In genomic region chr2:180893752-180894151, GRCh38 we compare ENCODE assay signal across 35 cellular contexts.
A peak's percentile ranks its signal among the peaks of the same experiment; 100 is the strongest.
DNase-seq lines count a peak whose midpoint lies in the region; ATAC-seq, FAIRE-seq and TF ChIP-seq lines count a peak whose summit lies in the region.
"Had no signal": no experiment of that assay in that cellular context is flagged by ENCODE, and none has a peak within 500 bp of the region (broad histone marks: within the 10 kb centered on the region; RNA-seq: fewer than 3 reads in every experiment).

No MANE protein-coding gene starts in this region.

- no peak overlapping the region for H3K4me3 ChIP-seq in HepG2 (replicated peaks in 1 of 3; ENCODE audit: insufficient read depth in 1 of 3, low read depth in 2 of 3, low read length in 3 of 3)
- no peak overlapping the region for H3K4me3 ChIP-seq in right lobe of liver
- no peak overlapping the region for H3K4me3 ChIP-seq in IMR-90 (ENCODE audit: insufficient read depth, low read depth, low read length)
- no peak overlapping the region for H3K4me3 ChIP-seq in K562
- no peak overlapping the region for H3K4me3 ChIP-seq in left ventricle myocardium inferior
- H3K4me3 ChIP-seq in trophoblast cell (ENCODE audit: low read depth, low read length), result no peak overlapping the region
- H3K4me3 ChIP-seq: A549; BLaER1; BLaER1 treated with 17β-estradiol and CSF1 and Interleukin-3, amounts not matched to agents 10 nM and 100 nM had no signal

- H2BK5ac ChIP-seq in IMR-90 (ENCODE audit: low read depth, low read length, poor library complexity, severe bottlenecking) (no peak overlapping the region), trophoblast cell (ENCODE audit: low read depth, low read length, poor library complexity) (no peak overlapping the region)

- no peak overlapping the region for H4K5ac ChIP-seq in IMR-90 (ENCODE audit: low read depth, low read length)

- 11% methylated on average over 1 of the region's 1 CpG for WGBS in HepG2 (ENCODE audit: low lambda C conversion rate)
- 50% methylated on average over 1 of the region's 1 CpG for WGBS in right lobe of liver (ENCODE audit: insufficient coverage, low coverage, low lambda C conversion rate, missing lambda C conversion rate)
- no CpG with 5 or more reads among the region's 1 CpG for WGBS in IMR-90 (ENCODE audit: extremely low coverage in 2 of 2, insufficient read length in 1 of 2), 2 experiments
- WGBS in K562 (ENCODE audit: insufficient coverage, low coverage, missing lambda C conversion rate), result 9% methylated on average over 1 of the region's 1 CpG
- no CpG with 5 or more reads among the region's 1 CpG for WGBS in trophoblast cell (ENCODE audit: extremely low coverage, insufficient coverage, insufficient read length)

- H4K8ac ChIP-seq in IMR-90 (ENCODE audit: low read depth in 2 of 2, low read length in 2 of 2) (no peak overlapping the region), trophoblast cell (ENCODE audit: low read depth, low read length) (no peak overlapping the region)

- FAIRE-seq in HepG2 (lab: Jason Lieb, UNC) (no peak), K562 (lab: Jason Lieb, UNC) (no peak)
- FAIRE-seq: A204.1, A549, D721Med had no signal

- H3K79me2 ChIP-seq in HepG2 (ENCODE audit: insufficient read depth, low read length) (no peaks in the 10 kb centered on the region), K562 (ENCODE audit: control insufficient read depth, insufficient read depth, low read length) (no peaks in the 10 kb centered on the region), trophoblast cell (ENCODE audit: control insufficient read depth, insufficient read depth, low read length, poor library complexity) (no peaks in the 10 kb centered on the region)

- H4K12ac ChIP-seq in trophoblast cell (ENCODE audit: low read depth, low read length), result no peak overlapping the region

- TF ChIP-seq EP300 in HepG2 (IDR thresholded peaks at IDR 0.05; ENCODE audit: low read depth in 2 of 2, low read length in 2 of 2) (no peak), HepG2 (CRISPR knock-in tag; IDR thresholded peaks at IDR 0.05; ENCODE audit: borderline replicate concordance) (no peak), K562 (IDR thresholded peaks at IDR 0.05; ENCODE audit: low read length) (no peak)

- no peak for TF ChIP-seq CTCF in HepG2 (CRISPR knock-in tag; IDR thresholded peaks at IDR 0.05)
- no peak for TF ChIP-seq CTCF in right lobe of liver (IDR thresholded peaks at IDR 0.05)
- no peak for TF ChIP-seq CTCF in IMR-90 (conservative IDR thresholded peaks at IDR 0.05; ENCODE audit: low read depth, low read length)
- no peak for TF ChIP-seq CTCF in K562 (IDR thresholded peaks at IDR 0.05 in 2 of 3, conservative IDR thresholded peaks at IDR 0.05 in 1 of 3; ENCODE audit: insufficient read depth in 2 of 3, low read depth in 1 of 3, low read length in 3 of 3)
- no peak for TF ChIP-seq CTCF in left ventricle myocardium inferior (IDR thresholded peaks at IDR 0.05; ENCODE audit: borderline replicate concordance)

- H3K9me3 ChIP-seq in HepG2 (ENCODE audit: low read length), result no peaks in the 10 kb centered on the region
- H3K9me3 ChIP-seq in right lobe of liver, result no peaks in the 10 kb centered on the region
- H3K9me3 ChIP-seq in IMR-90 (ENCODE audit: control insufficient read depth, insufficient read depth, low read length), result no peaks in the 10 kb centered on the region
- no peaks in the 10 kb centered on the region for H3K9me3 ChIP-seq in K562 (replicated peaks; ENCODE audit: control insufficient read depth, insufficient read depth, low read depth, low read length)
- no peaks in the 10 kb centered on the region for H3K9me3 ChIP-seq in left ventricle myocardium inferior (replicated peaks)
- no peaks in the 10 kb centered on the region for H3K9me3 ChIP-seq in trophoblast cell (ENCODE audit: insufficient read depth, low read depth, low read length)
- H3K9me3 ChIP-seq: A549; BE2C; BLaER1; BLaER1 treated with 17β-estradiol and CSF1 and Interleukin-3, amounts not matched to agents 10 nM and 100 nM; Caco-2 had no signal

- in situ Hi-C loops in HepG2 (cut with HindIII; ENCODE audit: extremely low pct_ligation_motif_present, low pct_unique_long_range_greater_than_20kb), result no loop called here
- in situ Hi-C loops in IMR-90 (cut with MboI; ENCODE audit: low sequenced_read_pairs), result no loop called here
- in situ Hi-C loops in K562 (cut with MboI), result no loop called here

- dilution Hi-C loops in IMR-90 (cut with HindIII; ENCODE audit: low sequenced_read_pairs, unreplicated experiment), result no loop called here

- H3K56ac ChIP-seq in IMR-90 (ENCODE audit: extremely low read depth, insufficient read depth, low read length), result no peak overlapping the region

- H3K4me1 ChIP-seq in HepG2 (ENCODE audit: insufficient read depth, low read length) (no peaks in the 10 kb centered on the region), right lobe of liver (no peaks in the 10 kb centered on the region), IMR-90 (ENCODE audit: control insufficient read depth, insufficient read depth, low read length) (no peaks in the 10 kb centered on the region), K562 (replicated peaks in 1 of 2; ENCODE audit: control insufficient read depth in 2 of 2, insufficient read depth in 2 of 2, low read length in 2 of 2) (no peaks in the 10 kb centered on the region), left ventricle myocardium inferior (no peaks in the 10 kb centered on the region), trophoblast cell (ENCODE audit: control insufficient read depth in 1 of 2, insufficient read depth in 2 of 2, low read length in 2 of 2) (no peaks in the 10 kb centered on the region)
- H3K4me1 ChIP-seq: BE2C; BLaER1; BLaER1 treated with 17β-estradiol and CSF1 and Interleukin-3, amounts not matched to agents 10 nM and 100 nM; Caco-2 had no signal

- no peak overlapping the region for H3K9ac ChIP-seq in HepG2 (ENCODE audit: insufficient read depth, low read depth, low read length)
- H3K9ac ChIP-seq in IMR-90 (ENCODE audit: low read depth, low read length), result no peak overlapping the region
- no peak overlapping the region for H3K9ac ChIP-seq in K562 (ENCODE audit: insufficient read depth in 1 of 2, low read depth in 2 of 2, low read length in 2 of 2)
- H3K9ac ChIP-seq in trophoblast cell (ENCODE audit: low read length), result no peak overlapping the region
- H3K9ac ChIP-seq: BLaER1; BLaER1 treated with 17β-estradiol and CSF1 and Interleukin-3, amounts not matched to agents 10 nM and 100 nM had no signal

- no peak overlapping the region for H2BK12ac ChIP-seq in trophoblast cell (ENCODE audit: low read length)

- H2AFZ ChIP-seq in HepG2 (ENCODE audit: low read length), result no peak overlapping the region
- no peak overlapping the region for H2AFZ ChIP-seq in IMR-90 (replicated peaks; ENCODE audit: low read length, poor library complexity)
- H2AFZ ChIP-seq in K562 (ENCODE audit: low read depth, low read length), result no peak overlapping the region
- H2AFZ ChIP-seq in trophoblast cell (ENCODE audit: insufficient read depth, low read length, poor library complexity), result no peak overlapping the region

- H3K36me3 ChIP-seq in HepG2 (replicated peaks in 1 of 2; ENCODE audit: control insufficient read depth in 1 of 2, insufficient read depth in 2 of 2, low read length in 2 of 2), result no peaks in the 10 kb centered on the region
- H3K36me3 ChIP-seq in right lobe of liver, result no peaks in the 10 kb centered on the region
- H3K36me3 ChIP-seq in IMR-90 (ENCODE audit: control insufficient read depth, insufficient read depth, low read length), result no peaks in the 10 kb centered on the region
- H3K36me3 ChIP-seq in K562 (ENCODE audit: control insufficient read depth, insufficient read depth, low read length), result no peaks in the 10 kb centered on the region
- no peaks in the 10 kb centered on the region for H3K36me3 ChIP-seq in left ventricle myocardium inferior
- no peaks in the 10 kb centered on the region for H3K36me3 ChIP-seq in trophoblast cell (ENCODE audit: control insufficient read depth in 1 of 2, insufficient read depth in 2 of 2, low read length in 2 of 2)
- H3K36me3 ChIP-seq: BE2C; BLaER1; BLaER1 treated with 17β-estradiol and CSF1 and Interleukin-3, amounts not matched to agents 10 nM and 100 nM had no signal

- BruUV-seq in HepG2 (replicated peaks; lab: Mats Ljungman, UMichigan), result no TSS peak
- BruUV-seq in IMR-90 (replicated peaks; lab: Mats Ljungman, UMichigan), result no TSS peak
- BruUV-seq in K562 (replicated peaks; lab: Mats Ljungman, UMichigan), result no TSS peak

- H3K79me1 ChIP-seq in IMR-90 (ENCODE audit: low read depth in 1 of 2, low read length in 2 of 2) (no peaks in the 10 kb centered on the region), trophoblast cell (ENCODE audit: low read length) (no peaks in the 10 kb centered on the region)

- DNase-seq in HepG2 (ENCODE audit: low spot score), result no peak
- no peak for DNase-seq in right lobe of liver
- DNase-seq in IMR-90, result no peak
- DNase-seq in OCI-M1 (lab: John Stamatoyannopoulos, UW), result peak; percentile 4
- no peak for DNase-seq in K562 (ENCODE audit: extremely low read depth in 1 of 4, low spot score in 3 of 4)
- DNase-seq in left ventricle myocardium inferior, result no peak
- DNase-seq in effector CD8-positive, alpha-beta T cell (lab: John Stamatoyannopoulos, UW), result no peak
- no peak for DNase-seq in trophoblast cell
- DNase-seq: 8988T; ACHN; AML-193; BE2C; C1 segment of cervical spinal cord; Caco-2; Calu3; CD4-positive, alpha-beta memory T cell; CD4-positive, alpha-beta T cell; CD4-positive, CD25-positive, alpha-beta regulatory T cell; CD8-positive, alpha-beta memory T cell; CD8-positive, alpha-beta T cell; COR-L47; DMS 273 treated with DMSO at 0.1 percent for 48 hours; DMS153; DMS53; DMS79; DMS79 treated with DMSO at 0.1 percent for 48 hours; DND-41; EL had no signal

- no peak overlapping the region for H2BK15ac ChIP-seq in IMR-90 (ENCODE audit: low read depth, low read length)

- POLR2A ChIA-PET in HepG2 (lab: Yijun Ruan, JAX), result no interaction called here
- POLR2A ChIA-PET in IMR-90 (lab: Charles Lee; ENCODE audit: unreplicated experiment), result no interaction called here
- POLR2A ChIA-PET in K562 (lab: Yijun Ruan, JAX), result interaction anchor here (0.7 kb wide), 1 partner anchor 186 kb away, joined by 3 read pairs; no protein-coding TSS in a partner anchor

- H3K4me2 ChIP-seq in HepG2 (ENCODE audit: low read depth, low read length) (no peak overlapping the region), IMR-90 (ENCODE audit: low read depth, low read length) (no peak overlapping the region), K562 (ENCODE audit: insufficient read depth, low read length) (no peak overlapping the region), trophoblast cell (ENCODE audit: low read length) (no peak overlapping the region)
- H3K4me2 ChIP-seq: A549; BLaER1; BLaER1 treated with 17β-estradiol and CSF1 and Interleukin-3, amounts not matched to agents 10 nM and 100 nM had no signal

- H2BK120ac ChIP-seq in IMR-90 (ENCODE audit: low read depth, low read length), result no peak overlapping the region
- no peak overlapping the region for H2BK120ac ChIP-seq in trophoblast cell (ENCODE audit: insufficient read depth, low read length, poor library complexity)

- H4K20me1 ChIP-seq in HepG2 (ENCODE audit: insufficient read depth, low read length) (no peaks in the 10 kb centered on the region), IMR-90 (ENCODE audit: insufficient read depth, low read length) (no peaks in the 10 kb centered on the region), K562 (replicated peaks; ENCODE audit: control insufficient read depth, insufficient read depth, low read length) (no peaks in the 10 kb centered on the region)
- H4K20me1 ChIP-seq: BLaER1; BLaER1 treated with 17β-estradiol and CSF1 and Interleukin-3, amounts not matched to agents 10 nM and 100 nM had no signal

- H2AK9ac ChIP-seq in IMR-90 (replicated peaks; ENCODE audit: low read depth, low read length, poor library complexity), result no peak overlapping the region

- H3K27me3 ChIP-seq in HepG2 (ENCODE audit: control insufficient read depth in 1 of 2, insufficient read depth in 2 of 2, low read length in 2 of 2) (no peaks in the 10 kb centered on the region), right lobe of liver (no peaks in the 10 kb centered on the region), IMR-90 (ENCODE audit: control insufficient read depth, insufficient read depth, low read length) (no peaks in the 10 kb centered on the region), K562 (ENCODE audit: control insufficient read depth in 2 of 2, insufficient read depth in 2 of 2, low read length in 2 of 2) (no peaks in the 10 kb centered on the region), left ventricle myocardium inferior (ENCODE audit: low read depth) (no peaks in the 10 kb centered on the region), trophoblast cell (ENCODE audit: insufficient read depth, low read length) (no peaks in the 10 kb centered on the region)
- H3K27me3 ChIP-seq: BE2C; BLaER1; BLaER1 treated with 17β-estradiol and CSF1 and Interleukin-3, amounts not matched to agents 10 nM and 100 nM had no signal

- no peak overlapping the region for H4K91ac ChIP-seq in IMR-90 (ENCODE audit: insufficient read depth, low read depth, low read length)
- no peak overlapping the region for H4K91ac ChIP-seq in trophoblast cell (ENCODE audit: low read depth, low read length)

- no peak overlapping the region for H2BK20ac ChIP-seq in IMR-90 (ENCODE audit: low read depth, low read length)

- H3K9me1 ChIP-seq in IMR-90 (ENCODE audit: insufficient read depth, low read length), result no peaks in the 10 kb centered on the region
- no peaks in the 10 kb centered on the region for H3K9me1 ChIP-seq in K562 (ENCODE audit: control insufficient read depth, insufficient read depth, low read length)

- H3K23ac ChIP-seq in IMR-90 (ENCODE audit: low read depth, low read length) (no peak overlapping the region), trophoblast cell (ENCODE audit: low read length) (no peak overlapping the region)

- no peak for TF ChIP-seq POLR2A in HepG2 (IDR thresholded peaks at IDR 0.05; ENCODE audit: insufficient read depth in 1 of 2, low read depth in 2 of 2, low read length in 2 of 2)
- no peak for TF ChIP-seq POLR2A in right lobe of liver (IDR thresholded peaks at IDR 0.05)
- TF ChIP-seq POLR2A in IMR-90 (IDR thresholded peaks at IDR 0.05; ENCODE audit: low read depth, low read length), result no peak
- no peak for TF ChIP-seq POLR2A in K562 (conservative IDR thresholded peaks at IDR 0.05)

- intact Hi-C loops in HepG2 (cut with micrococcal nuclease; ENCODE audit: unreplicated experiment) (no loop called here), right lobe of liver (cut with DNase I) (no loop called here), IMR-90 (cut with micrococcal nuclease) (no loop called here), K562 (cut with micrococcal nuclease) (no loop called here), left ventricle myocardium inferior (cut with micrococcal nuclease) (no loop called here)

- no peak overlapping the region for H3K27ac ChIP-seq in HepG2 (ENCODE audit: extremely low read length, insufficient read depth, low read length)
- no peak overlapping the region for H3K27ac ChIP-seq in right lobe of liver
- no peak overlapping the region for H3K27ac ChIP-seq in IMR-90 (ENCODE audit: insufficient read depth, low read length)
- no peak overlapping the region for H3K27ac ChIP-seq in K562 (ENCODE audit: extremely low read depth, low read depth, low read length)
- H3K27ac ChIP-seq in left ventricle myocardium inferior (replicated peaks), result no peak overlapping the region
- H3K27ac ChIP-seq in trophoblast cell (ENCODE audit: low read depth, low read length), result no peak overlapping the region
- H3K27ac ChIP-seq: 22Rv1; A549; BLaER1; BLaER1 treated with 17β-estradiol and CSF1 and Interleukin-3, amounts not matched to agents 10 nM and 100 nM; C4-2B had no signal

- CTCF ChIA-PET in HepG2 (lab: Yijun Ruan, JAX; ENCODE audit: low intra/inter-chr PET ratio, low total read pairs), result no interaction called here
- CTCF ChIA-PET in IMR-90 (lab: Yijun Ruan, JAX), result no interaction called here
- CTCF ChIA-PET in K562 (lab: Yijun Ruan, JAX; ENCODE audit: low intra/inter-chr PET ratio), result no interaction called here

- H3K4ac ChIP-seq in IMR-90 (ENCODE audit: low read depth, low read length) (no peak overlapping the region), trophoblast cell (ENCODE audit: low read depth, low read length) (no peak overlapping the region)

- ATAC-seq in HepG2 (no peak), right lobe of liver (no peak), IMR-90 (ENCODE audit: low read depth) (no peak), K562 (no peak)
- ATAC-seq: A549; CD8-positive, alpha-beta T cell had no signal

- H3K14ac ChIP-seq in IMR-90 (replicated peaks; ENCODE audit: low read depth, low read length), result no peak overlapping the region
- H3K14ac ChIP-seq in trophoblast cell (ENCODE audit: low read length), result no peak overlapping the region

- H2AK5ac ChIP-seq in IMR-90 (ENCODE audit: low read depth, low read length) (no peak overlapping the region), trophoblast cell (ENCODE audit: low read length) (no peak overlapping the region)

- H3K18ac ChIP-seq in IMR-90 (ENCODE audit: low read depth, low read length), result no peak overlapping the region
- no peak overlapping the region for H3K18ac ChIP-seq in trophoblast cell (ENCODE audit: low read length)

- no peak for TF ChIP-seq RAD21 in HepG2 (CRISPR knock-in tag; IDR thresholded peaks at IDR 0.05)
- no peak for TF ChIP-seq RAD21 in IMR-90 (IDR thresholded peaks at IDR 0.05; ENCODE audit: low read length)
- TF ChIP-seq RAD21 in K562 (CRISPR knock-in tag; conservative IDR thresholded peaks at IDR 0.05 in 1 of 2, IDR thresholded peaks at IDR 0.05 in 1 of 2), result no peak

Comparison
In these comparisons a context has a peak if more than half of its experiments do, and no peak if none do; other contexts are left out.
1. Of the 241 proteins assayed by ChIP-seq in both HepG2 and K562: peak only in HepG2: none; only in K562: none; in both: CEBPB; in neither: 238; mixed calls (peak in some experiments, not most) for 2.